In the genomic region with DNA sequence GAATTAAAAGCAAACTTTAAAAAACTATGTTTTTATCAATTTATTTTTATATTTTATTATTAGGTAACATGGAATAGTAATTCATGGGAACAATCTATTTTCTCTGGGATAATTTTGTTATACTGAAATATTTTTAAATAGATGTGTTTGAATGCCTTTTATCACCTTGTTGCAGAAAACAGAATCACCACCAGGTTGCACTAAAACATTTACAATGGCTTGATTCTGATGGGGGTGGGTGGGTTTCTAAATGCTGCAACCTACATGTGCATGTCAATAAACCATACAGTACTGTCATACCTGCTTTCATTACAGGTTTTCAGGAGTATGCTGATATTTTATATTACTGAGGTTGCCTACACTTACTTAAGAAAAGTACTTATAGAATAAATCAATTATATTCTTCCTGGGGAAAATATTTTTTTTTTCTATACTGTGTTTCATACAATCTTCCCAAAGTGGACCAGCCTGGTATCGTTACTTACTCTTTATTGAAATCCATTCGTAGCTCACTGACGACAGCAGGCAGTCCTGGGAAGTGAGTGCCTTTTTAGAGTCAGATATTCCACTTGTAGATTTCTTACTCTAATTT, we compare ENCODE assay signal across 9 cellular contexts.
DNase-seq lines count a peak whose midpoint lies in the region; FAIRE-seq and TF ChIP-seq lines count a peak whose summit lies in the region.
"Had no signal": no experiment of that assay in that cellular context is flagged by ENCODE, and none has a peak within 500 bp of the region (broad histone marks: within the 10 kb centered on the region; RNA-seq: fewer than 3 reads in every experiment).

No MANE protein-coding gene starts in this region.

- no peaks in the 10 kb centered on the region for H3K9me3 ChIP-seq in MG63
- H3K9me3 ChIP-seq: thoracic aorta had no signal

- no peak overlapping the region for H3K27ac Mint-ChIP-seq in osteocyte (ENCODE audit: unreplicated experiment)

- H3K36me3 Mint-ChIP-seq in osteocyte (ENCODE audit: unreplicated experiment) = peaks cover 2% of the 10 kb centered on the region

- no peak overlapping the region for H3K4me3 Mint-ChIP-seq in osteocyte (ENCODE audit: unreplicated experiment)

- H3K36me3 ChIP-seq in MG63 = no peaks in the 10 kb centered on the region
- H3K36me3 ChIP-seq: thoracic aorta had no signal

- no peaks in the 10 kb centered on the region for H3K27me3 Mint-ChIP-seq in osteocyte (ENCODE audit: unreplicated experiment)

- no peak overlapping the region for H3K27ac ChIP-seq in coronary artery
- H3K27ac ChIP-seq: thoracic aorta had no signal

- no peak for TF ChIP-seq POLR2A in GM12892 (IDR thresholded peaks at IDR 0.05; ENCODE audit: low read depth, low read length)

- TF ChIP-seq CTCF in AG10803 (conservative IDR thresholded peaks at IDR 0.05; ENCODE audit: low read length) (peak; percentile 53), osteocyte (IDR thresholded peaks at IDR 0.05) (peak; percentile 76), coronary artery (IDR thresholded peaks at IDR 0.05) (no peak)

- peaks cover 23% of the 10 kb centered on the region for H3K4me1 Mint-ChIP-seq in osteocyte (ENCODE audit: unreplicated experiment)

- DNase-seq in AG10803 (ENCODE audit: low read depth) (peak; percentile 31), GM12892 (ENCODE audit: insufficient read length) (no peak), NCI-H774 (lab: John Stamatoyannopoulos, UW) (peak; percentile 2), dermis blood vessel endothelial cell (peak; percentile 86), osteocyte (ENCODE audit: extremely low spot score, unreplicated experiment) (no peak), MG63 (no peak), coronary artery (ENCODE audit: low spot score) (no peak)
- DNase-seq in activated naive CD4-positive, alpha-beta T cell treated with anti-CD3 and anti-CD28 coated beads, Interleukin-2, amount 50 U/mL, for 16 hours = no peak

- H3K27me3 ChIP-seq in MG63 = no peaks in the 10 kb centered on the region

- H3K4me3 ChIP-seq in AG10803 (ENCODE audit: low read length) (no peak overlapping the region), MG63 (no peak overlapping the region), coronary artery (no peak overlapping the region)
- H3K4me3 ChIP-seq: thoracic aorta had no signal

- peak; percentile 56 for FAIRE-seq in GM12892 (lab: Jason Lieb, UNC)

- H3K9me3 Mint-ChIP-seq in osteocyte (ENCODE audit: unreplicated experiment) = peaks cover 4% of the 10 kb centered on the region

Comparison
In these comparisons a context has a peak if more than half of its experiments do, and no peak if none do; other contexts are left out.
1. DNase-seq: peak in AG10803 (single experiment), NCI-H774 (single experiment) and dermis blood vessel endothelial cell (single experiment); none in GM12892 (single experiment), osteocyte (single experiment), activated naive CD4-positive, alpha-beta T cell treated with anti-CD3 and anti-CD28 coated beads, Interleukin-2, amount 50 U/mL, for 16 hours (single experiment), MG63 (single experiment) and coronary artery (single experiment).